Comparison of ENCODE assay signal across 13 cellular contexts in genomic region chr12:14273911-14274306, GRCh38.
DNase-seq lines count a peak whose midpoint lies in the region; ATAC-seq and TF ChIP-seq lines count a peak whose summit lies in the region.
"Had no signal": no experiment of that assay in that cellular context is flagged by ENCODE, and none has a peak within 500 bp of the region (broad histone marks: within the 10 kb centered on the region; RNA-seq: fewer than 3 reads in every experiment).

No MANE protein-coding gene starts in this region.

- H3K27ac ChIP-seq in layer of hippocampus (ENCODE audit: low read depth, low read length) (peak overlapping the region; percentile 69), suprapubic skin (peak overlapping the region; percentile 63)
- H3K27ac ChIP-seq: 22Rv1, SJSA1 had no signal

- no peak overlapping the region for H3K4me3 ChIP-seq in suprapubic skin
- H3K4me3 ChIP-seq: heart left ventricle, SJSA1 had no signal

- TF ChIP-seq EP300 in suprapubic skin (IDR thresholded peaks at IDR 0.05) = no peak

- no peak for TF ChIP-seq POLR2A in suprapubic skin (IDR thresholded peaks at IDR 0.05)

- TF ChIP-seq CTCF in suprapubic skin (IDR thresholded peaks at IDR 0.05) = no peak

- H3K27me3 ChIP-seq in layer of hippocampus (ENCODE audit: control insufficient read depth, insufficient read depth, low read length) (no peaks in the 10 kb centered on the region), suprapubic skin (no peaks in the 10 kb centered on the region)
- H3K27me3 ChIP-seq: heart left ventricle, SJSA1 had no signal

- 53% methylated on average over 6 of the region's 6 CpGs for WGBS in suprapubic skin

- H3K36me3 ChIP-seq in suprapubic skin = no peaks in the 10 kb centered on the region
- H3K36me3 ChIP-seq: heart left ventricle, SJSA1 had no signal

- no peaks in the 10 kb centered on the region for H3K4me1 ChIP-seq in suprapubic skin
- H3K4me1 ChIP-seq: SJSA1 had no signal

- intact Hi-C loops in head of caudate nucleus (cut with DNase I) = no loop called here

- DNase-seq in DMS 273 (lab: John Stamatoyannopoulos, UW; ENCODE audit: unreplicated experiment) (peak; percentile 30), DMS 273 treated with DMSO at 0.1 percent for 48 hours (lab: John Stamatoyannopoulos, UW) (no peak), RPMI7951 (ENCODE audit: low read depth) (peak; percentile 33), suprapubic skin (ENCODE audit: low spot score in 2 of 2) (no peak), head of caudate nucleus (no peak)
- DNase-seq: activated CD4-positive, alpha-beta T cell treated with anti-CD3 and anti-CD28 coated beads, Interleukin-2, amount 10 ng/mL, durations not matched to agents 24 days and 14 days; dermis blood vessel endothelial cell; heart left ventricle had no signal

- ATAC-seq in GM21717 (IDR thresholded peaks at IDR 0.05; ENCODE audit: unreplicated experiment) = no peak
- ATAC-seq in HG02759 (IDR thresholded peaks at IDR 0.05; ENCODE audit: unreplicated experiment) = no peak

- no peaks in the 10 kb centered on the region for H3K9me3 ChIP-seq in suprapubic skin

Comparison
In these comparisons a context has a peak if more than half of its experiments do, and no peak if none do; other contexts are left out.
1. DNase-seq: peak in DMS 273 (single experiment) and RPMI7951 (single experiment); none in DMS 273 treated with DMSO at 0.1 percent for 48 hours (single experiment), suprapubic skin (0 of 2) and head of caudate nucleus (0 of 42).